ENCODE assay signal across 31 cellular contexts in the genomic region with DNA sequence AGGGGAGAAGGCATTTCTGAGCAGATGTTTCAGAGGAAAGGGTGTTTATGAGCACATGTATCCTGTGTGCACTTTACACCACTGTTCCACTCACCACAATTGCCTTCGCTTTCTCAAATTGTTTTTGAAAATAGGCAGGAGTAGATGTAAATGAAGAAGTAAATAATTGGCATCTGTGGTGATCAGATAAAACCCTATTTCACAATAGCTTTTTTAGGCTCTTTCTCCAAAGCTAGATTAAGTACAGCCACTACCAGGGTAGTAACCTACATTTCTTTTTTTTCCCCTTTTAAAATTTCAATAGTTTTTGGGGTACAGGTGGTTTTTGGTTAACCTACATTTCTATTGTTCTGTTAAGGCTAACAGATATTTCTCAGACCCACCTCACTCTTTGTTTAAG. TPM values are rescaled to one million over a fixed set of nuclear protein-coding genes. Genes with fewer than 3 reads are reported as not detected.
"Had no signal": no experiment of that assay in that cellular context is flagged by ENCODE, and none has a peak within 500 bp of the region (broad histone marks: within the 10 kb centered on the region; RNA-seq: fewer than 3 reads in every experiment).

No MANE protein-coding gene starts in this region.

- H3K27me3 Mint-ChIP-seq: dendritic cell treated with granulocyte-macrophage colony-stimulating factor and Interleukin-4, amounts not matched to agents 40 ng/mL and 50 ng/mL, for 4 days had no signal

- H3K27ac ChIP-seq: ascending aorta, breast epithelium, cardiac muscle cell, coronary artery, VCaP had no signal

- H3K4me3 Mint-ChIP-seq: activated CD4-positive, alpha-beta memory T cell treated with anti-CD3 and anti-CD28 coated beads, Interleukin-2, amount 10 ng/mL, durations not matched to agents 7 days and 5 days; activated CD4-positive, alpha-beta T cell treated with anti-CD3 and anti-CD28 coated beads, Interleukin-2, amount 10 ng/mL, durations not matched to agents 7 days and 5 days; activated naive CD4-positive, alpha-beta T cell treated with anti-CD3 and anti-CD28 coated beads, Interleukin-2, amount 10 ng/mL, durations not matched to agents 7 days and 5 days; activated naive CD8-positive, alpha-beta T cell treated with anti-CD3 and anti-CD28 coated beads, Interleukin-2, amount 10 ng/mL, durations not matched to agents 7 days and 5 days; activated T-cell treated with anti-CD3 and anti-CD28 coated beads, Interleukin-2, amount 50 U/mL, for 72 hours; brain; central memory CD8-positive, alpha-beta T cell; dendritic cell treated with granulocyte-macrophage colony-stimulating factor and Interleukin-4, amounts not matched to agents 40 ng/mL and 50 ng/mL, for 4 days; endodermal cell; WTC11 had no signal

- H3K36me3 ChIP-seq: ascending aorta, breast epithelium, cardiac muscle cell had no signal

- H3K4me1 ChIP-seq: ascending aorta, breast epithelium had no signal

- FAIRE-seq: frontal cortex, TTC549 had no signal

- DNase-seq: activated CD4-positive, alpha-beta memory T cell treated with anti-CD3 and anti-CD28 coated beads, Interleukin-2, amount 10 ng/mL, durations not matched to agents 7 days and 5 days; activated CD4-positive, alpha-beta T cell treated with anti-CD3 and anti-CD28 coated beads for 1 hour; activated CD4-positive, alpha-beta T cell treated with anti-CD3 and anti-CD28 coated beads for 4 hours; activated CD4-positive, alpha-beta T cell treated with anti-CD3 and anti-CD28 coated beads, Interleukin-2, amount 10 ng/mL, durations not matched to agents 7 days and 5 days; activated CD4-positive, alpha-beta T cell treated with anti-CD3 and anti-CD28 coated beads, Interleukin-2, amount 50 U/mL, for 4 hours; activated CD8-positive, alpha-beta memory T cell treated with anti-CD3 and anti-CD28 coated beads for 24 hours; activated gamma-delta T cell; activated naive CD4-positive, alpha-beta T cell; activated naive CD4-positive, alpha-beta T cell treated with anti-CD3 and anti-CD28 coated beads, Interleukin-2, amount 10 ng/mL, durations not matched to agents 7 days and 5 days; activated naive CD8-positive, alpha-beta T cell treated with anti-CD3 and anti-CD28 coated beads, Interleukin-2, amount 10 ng/mL, durations not matched to agents 7 days and 5 days; activated T-cell treated with anti-CD3 and anti-CD28 coated beads, Interleukin-2, amount 50 U/mL, for 72 hours; dorsolateral prefrontal cortex; effector memory CD4-positive, alpha-beta T cell; endodermal cell; foreskin fibroblast; head of caudate nucleus; T-helper 2 cell had no signal

- H3K27ac Mint-ChIP-seq: activated CD4-positive, alpha-beta memory T cell treated with anti-CD3 and anti-CD28 coated beads, Interleukin-2, amount 10 ng/mL, durations not matched to agents 7 days and 5 days; activated CD4-positive, alpha-beta T cell treated with anti-CD3 and anti-CD28 coated beads, Interleukin-2, amount 10 ng/mL, durations not matched to agents 7 days and 5 days; activated naive CD4-positive, alpha-beta T cell treated with anti-CD3 and anti-CD28 coated beads, Interleukin-2, amount 10 ng/mL, durations not matched to agents 7 days and 5 days; activated naive CD4-positive, alpha-beta T cell treated with anti-CD3 and anti-CD28 coated beads, Interleukin-2, amount 50 U/mL, for 72 hours; activated naive CD8-positive, alpha-beta T cell treated with anti-CD3 and anti-CD28 coated beads, Interleukin-2, amount 10 ng/mL, durations not matched to agents 7 days and 5 days; activated T-cell treated with anti-CD3 and anti-CD28 coated beads, Interleukin-2, amount 50 U/mL, for 72 hours; brain; dendritic cell treated with granulocyte-macrophage colony-stimulating factor and Interleukin-4, amounts not matched to agents 40 ng/mL and 50 ng/mL, for 4 days; endodermal cell; WTC11 had no signal

- H3K27me3 ChIP-seq: ascending aorta, breast epithelium, cardiac muscle cell had no signal

- H3K4me1 Mint-ChIP-seq: activated CD4-positive, alpha-beta memory T cell treated with anti-CD3 and anti-CD28 coated beads, Interleukin-2, amount 10 ng/mL, durations not matched to agents 7 days and 5 days; activated CD4-positive, alpha-beta T cell treated with anti-CD3 and anti-CD28 coated beads, Interleukin-2, amount 10 ng/mL, durations not matched to agents 7 days and 5 days; activated naive CD4-positive, alpha-beta T cell treated with anti-CD3 and anti-CD28 coated beads, Interleukin-2, amount 10 ng/mL, durations not matched to agents 7 days and 5 days; activated naive CD8-positive, alpha-beta T cell treated with anti-CD3 and anti-CD28 coated beads, Interleukin-2, amount 10 ng/mL, durations not matched to agents 7 days and 5 days; central memory CD8-positive, alpha-beta T cell; endodermal cell had no signal

- ATAC-seq: activated naive CD4-positive, alpha-beta T cell treated with anti-CD3 and anti-CD28 coated beads, Interleukin-2, amount 50 U/mL, for 72 hours; activated T-cell treated with anti-CD3 and anti-CD28 coated beads, Interleukin-2, amount 50 U/mL, for 72 hours; esophagus mucosa; WTC11 had no signal

- H3K36me3 Mint-ChIP-seq: activated naive CD4-positive, alpha-beta T cell treated with anti-CD3 and anti-CD28 coated beads, Interleukin-2, amount 10 ng/mL, durations not matched to agents 7 days and 5 days; activated naive CD8-positive, alpha-beta T cell treated with anti-CD3 and anti-CD28 coated beads, Interleukin-2, amount 10 ng/mL, durations not matched to agents 7 days and 5 days had no signal

- H3K4me3 ChIP-seq: ascending aorta, breast epithelium, cardiac muscle cell, coronary artery, dorsolateral prefrontal cortex had no signal

RNA-seq across cellular contexts. Expression of a gene that starts 40.6 kb away (rescaled TPM):
- total RNA-seq: T-helper 1 cell treated with Interleukin-12 subunit alpha and Interleukin-12 subunit beta and Interleukin-4 antibody, amounts not matched to agents 30 ng/mL and 1 ng/mL, for 36 hours had no signal
